In genomic region chr12:95072900-95073697, GRCh38 we compare ENCODE assay signal across 8 cellular contexts. TPM values are rescaled to one million over a fixed set of nuclear protein-coding genes. Genes with fewer than 3 reads are reported as not detected.
DNase-seq lines count a peak whose midpoint lies in the region; ATAC-seq and TF ChIP-seq lines count a peak whose summit lies in the region.

NR2C1 (minus strand) TSS chr12:95073618; CDS start chr12:95067384, 6,234 bp downstream.

- H3K27ac ChIP-seq in angular gyrus (ENCODE audit: low read depth, low read length) (peak within 1 kb of the TSS; percentile 80), right atrium auricular region (peak within 1 kb of the TSS; percentile 90 to 97), psoas muscle (peak within 1 kb of the TSS; percentile 94), uterus (peak within 1 kb of the TSS; percentile 91 to 92)

- TF ChIP-seq CTCF in GM13976 (IDR thresholded peaks at IDR 0.05; ENCODE audit: borderline replicate concordance, control extremely low read depth, extremely low read depth, insufficient read depth, missing control alignments) (no peak), right atrium auricular region (IDR thresholded peaks at IDR 0.05) (no peak), psoas muscle (IDR thresholded peaks at IDR 0.05) (no peak), uterus (IDR thresholded peaks at IDR 0.05) (peak in 1 of 4 experiments; percentile 92)

- intact Hi-C loops in psoas muscle (cut with DNase I) (loop anchor here in 1 of 2 donors (5.0 kb wide), 2 partner anchors 144 to 399 kb away; partner anchors contain the start of genes FGD6, METAP2 and VEZT), uterus (cut with DNase I; ENCODE audit: low total_unique reads) (no loop called here)

- H3K4me1 ChIP-seq in right atrium auricular region (peaks cover 0 to 15% of the 10 kb centered on the region in 2 donors), psoas muscle (no peaks in the 10 kb centered on the region), uterus (no peaks in the 10 kb centered on the region)

- no peaks in the 10 kb centered on the region for H3K9me3 ChIP-seq in right atrium auricular region
- H3K9me3 ChIP-seq in psoas muscle = no peaks in the 10 kb centered on the region
- no peaks in the 10 kb centered on the region for H3K9me3 ChIP-seq in uterus

- no peaks in the 10 kb centered on the region for H3K27me3 ChIP-seq in right atrium auricular region
- no peaks in the 10 kb centered on the region for H3K27me3 ChIP-seq in psoas muscle (ENCODE audit: insufficient read depth in 3 of 3, low read length in 2 of 3)
- H3K27me3 ChIP-seq in uterus = no peaks in the 10 kb centered on the region

- WGBS in psoas muscle, 3 donors = 0 to 1% (median 0%) methylated on average over 80 to 99 of the region's 99 CpGs

- in situ Hi-C loops in GM13976 (cut with MboI; ENCODE audit: low sequenced_read_pairs, unreplicated experiment) = no loop called here

- TF ChIP-seq POLR2A in uterus (IDR thresholded peaks at IDR 0.05) = peak in 1 of 2 donors; percentile 16

- H3K36me3 ChIP-seq in right atrium auricular region = no peaks in the 10 kb centered on the region
- H3K36me3 ChIP-seq in psoas muscle (ENCODE audit: insufficient read depth in 1 of 2, low read depth in 1 of 2) = no peaks in the 10 kb centered on the region
- no peaks in the 10 kb centered on the region for H3K36me3 ChIP-seq in uterus

- H3K4me3 ChIP-seq in right atrium auricular region (peak within 1 kb of the TSS; percentile 83 to 100), psoas muscle (peak within 1 kb of the TSS; percentile 99), uterus (peak within 1 kb of the TSS; percentile 74 to 75)

- DNase-seq in GM13976 (ENCODE audit: low spot score) = peak; percentile 99
- peak; percentile 79 to 90 for DNase-seq in NCI-H187 (lab: John Stamatoyannopoulos, UW)
- peak; percentile 77 to 97 (median 88) for DNase-seq in T-helper 2 cell
- DNase-seq in right atrium auricular region (ENCODE audit: low spot score) = peak; percentile 92
- DNase-seq in psoas muscle = peak; percentile 94 to 97
- DNase-seq in uterus = peak; percentile 92 to 94

- peak; percentile 89 for ATAC-seq in HG02884 (IDR thresholded peaks at IDR 0.05; ENCODE audit: unreplicated experiment)
- peak; percentile 96 to 98 (median 98) for ATAC-seq in psoas muscle

RNA-seq across cellular contexts. Expression of gene NR2C1, which starts in this region (rescaled TPM):
- 10 to 100 TPM; 26.4 to 34.6 TPM for total RNA-seq in right atrium auricular region
- total RNA-seq in psoas muscle = 10 to 100 TPM; 19.9 to 32.3 (median 29.3) TPM
- 10 to 100 TPM; 15.0 to 20.5 (median 19.9) TPM for polyA plus RNA-seq in psoas muscle
- 100 to 1,000 TPM in 1 of 4 donors, 10 to 100 TPM in 3; 56.7 to 114 (median 80.1) TPM for total RNA-seq in uterus

Comparison
In these comparisons a context has a peak if more than half of its experiments do, and no peak if none do; other contexts are left out.
1. Peak in every context shown above with its lines: DNase-seq, ATAC-seq, H3K4me3 ChIP-seq and H3K27ac ChIP-seq.